In the genomic region with DNA sequence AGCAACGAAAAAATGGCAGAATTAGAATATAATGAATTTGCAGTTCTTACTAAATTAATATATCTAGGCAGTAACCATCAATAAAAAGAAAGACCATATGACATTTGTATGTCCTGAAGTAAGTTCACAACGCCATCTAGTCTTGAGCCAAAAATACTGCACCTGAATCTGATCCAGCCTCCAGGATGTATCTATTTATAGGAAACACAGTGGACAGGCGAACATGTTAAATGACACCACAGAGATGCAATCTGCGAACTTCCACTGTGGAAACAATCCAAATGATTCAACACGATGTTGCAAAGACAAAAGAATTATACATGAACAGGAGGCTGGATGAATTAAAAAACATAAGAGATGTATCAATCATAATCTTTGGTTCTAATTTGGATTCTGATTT, we compare ENCODE assay signal across 14 cellular contexts.
"Had no signal": no experiment of that assay in that cellular context is flagged by ENCODE, and none has a peak within 500 bp of the region (broad histone marks: within the 10 kb centered on the region; RNA-seq: fewer than 3 reads in every experiment).

No MANE protein-coding gene starts in this region.

- H3K36me3 ChIP-seq: left lung had no signal

- H3K4me3 ChIP-seq: left lung had no signal

- H3K27me3 ChIP-seq: left lung had no signal

- H3K27ac ChIP-seq: left lung had no signal

- DNase-seq: activated CD4-positive, alpha-beta T cell treated with anti-CD3 and anti-CD28 coated beads, Interleukin-2, amount 50 U/mL, for 4 hours; activated CD4-positive, CD25-positive, alpha-beta regulatory T cell treated with anti-CD3 and anti-CD28 coated beads, Interleukin-2, amount 50 U/mL, for 72 hours; activated effector memory CD4-positive, alpha-beta T cell treated with Interleukin-2 at 50 U/mL for 16 hours; activated T-cell treated with anti-CD3 and anti-CD28 coated beads, Interleukin-2, amount 50 U/mL, for 24 hours; amygdala; effector CD4-positive, alpha-beta T cell; left lung; mesendoderm; stimulated activated CD4-positive, alpha-beta T cell treated with anti-CD3 and anti-CD28 coated beads, Interleukin-12 subunit alpha, Interleukin-12 subunit beta, amount 100 ng/mL, for 4 hours; stimulated activated CD4-positive, alpha-beta T cell treated with anti-CD3 and anti-CD28 coated beads, Interleukin-2, amount 100 ng/mL, for 48 hours; stimulated activated naive CD4-positive, alpha-beta T cell treated with Interleukin-2 at 50 U/mL for 16 hours had no signal

- H3K36me3 Mint-ChIP-seq: activated naive CD4-positive, alpha-beta T cell treated with anti-CD3 and anti-CD28 coated beads, Interleukin-2, amount 50 U/mL, for 72 hours; type B pancreatic cell had no signal

- H3K9me3 Mint-ChIP-seq: activated naive CD4-positive, alpha-beta T cell treated with anti-CD3 and anti-CD28 coated beads, Interleukin-2, amount 50 U/mL, for 72 hours; T-helper 2 cell treated with Interferon-gamma antibody and Interleukin-4, amounts not matched to agents 5 μg/mL and 100 μg/mL, for 36 hours; type B pancreatic cell had no signal

- H3K27me3 Mint-ChIP-seq: type B pancreatic cell had no signal

- H3K4me1 ChIP-seq: left lung had no signal

- H3K4me3 Mint-ChIP-seq: activated T-cell treated with anti-CD3 and anti-CD28 coated beads, Interleukin-2, amount 50 U/mL, for 24 hours; T-helper 2 cell treated with Interferon-gamma antibody and Interleukin-4, amounts not matched to agents 5 μg/mL and 100 μg/mL, for 36 hours; type B pancreatic cell had no signal

- H3K27ac Mint-ChIP-seq: activated naive CD4-positive, alpha-beta T cell treated with anti-CD3 and anti-CD28 coated beads, Interleukin-2, amount 50 U/mL, for 72 hours; activated T-cell treated with anti-CD3 and anti-CD28 coated beads, Interleukin-2, amount 50 U/mL, for 24 hours; T-helper 2 cell treated with Interferon-gamma antibody and Interleukin-4, amounts not matched to agents 5 μg/mL and 100 μg/mL, for 36 hours; type B pancreatic cell had no signal
